ENCODE assay signal across 1 cellular context in genomic region chr6:8172510-8172909, GRCh38.
TF ChIP-seq lines count a peak whose summit lies in the region.

No MANE protein-coding gene starts in this region.

TF ChIP-seq in HCT116, 20 proteins besides CTCF, POLR2A, EP300 and RAD21 (continued from another document):
- TF ChIP-seq REST (IDR thresholded peaks at IDR 0.05; ENCODE audit: low read depth) (no peak), CBX3 (IDR thresholded peaks at IDR 0.05; ENCODE audit: low read depth) (no peak), EZH2 (IDR thresholded peaks at IDR 0.05) (no peak), SIN3A (IDR thresholded peaks at IDR 0.05; ENCODE audit: low read depth) (no peak), ZNF274 (IDR thresholded peaks at IDR 0.05; ENCODE audit: low read depth, low read length) (no peak), POLR2AphosphoS5 (IDR thresholded peaks at IDR 0.05; ENCODE audit: low read depth, low read length) (no peak), FOSL1 (IDR thresholded peaks at IDR 0.05; ENCODE audit: low read depth) (no peak), EZH2phosphoT487 (IDR thresholded peaks at IDR 0.05; ENCODE audit: borderline replicate concordance) (no peak), ELF1 (IDR thresholded peaks at IDR 0.05; ENCODE audit: borderline replicate concordance, low read depth) (no peak)
TF ChIP-seq in HCT116: peak in this region for 0.
